ENCODE assay signal across 8 cellular contexts in the genomic region with DNA sequence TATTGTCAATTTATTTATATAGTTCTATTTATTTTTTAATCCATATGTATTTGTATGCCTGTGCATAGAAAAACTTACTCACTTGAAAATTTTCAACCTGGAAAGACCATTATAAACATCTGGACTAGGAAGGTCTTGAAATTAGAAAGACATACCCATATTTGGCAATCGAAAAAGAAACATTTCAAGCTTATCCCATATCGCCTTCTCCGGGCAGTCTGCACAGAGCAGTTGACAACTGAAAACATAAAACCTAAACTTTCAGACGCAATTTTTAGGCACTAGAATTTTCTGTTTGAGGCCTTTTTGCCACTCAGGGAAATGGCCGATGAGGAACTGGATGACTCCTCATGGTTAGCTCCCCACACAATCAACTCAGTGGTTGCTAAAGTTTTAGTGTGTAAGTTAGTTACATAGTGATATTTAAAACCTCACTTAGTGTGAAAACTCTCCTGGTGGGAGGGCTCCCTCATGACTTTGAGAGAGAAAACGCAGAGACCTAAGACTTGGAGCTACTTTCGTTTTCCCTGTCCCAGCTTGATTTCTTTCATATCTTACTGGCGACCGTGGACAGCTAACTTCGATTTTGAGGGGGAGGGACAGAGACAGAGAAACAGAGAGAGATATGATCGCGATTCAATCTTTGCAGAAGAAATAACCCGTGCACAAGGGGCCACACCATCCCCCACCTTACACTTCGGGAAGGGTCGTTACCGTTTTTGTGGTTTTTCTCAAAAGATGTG. TPM values are rescaled to one million over a fixed set of nuclear protein-coding genes. Genes with fewer than 3 reads are reported as not detected.
DNase-seq lines count a peak whose midpoint lies in the region; FAIRE-seq and TF ChIP-seq lines count a peak whose summit lies in the region.

No MANE protein-coding gene starts in this region.

- H3K36me3 ChIP-seq in BJ (ENCODE audit: control insufficient read depth, insufficient read depth, low read length) (no peaks in the 10 kb centered on the region), HUES48 (ENCODE audit: control insufficient read depth, insufficient read depth, low read length) (no peaks in the 10 kb centered on the region), mucosa of stomach (ENCODE audit: control insufficient read depth, insufficient read depth, low read length) (no peaks in the 10 kb centered on the region)

- TF ChIP-seq CTCF in BJ (IDR thresholded peaks at IDR 0.05; ENCODE audit: insufficient read depth, low read depth, low read length), result no peak
- no peak for TF ChIP-seq CTCF in D721Med (IDR thresholded peaks at IDR 0.05; ENCODE audit: insufficient read depth, missing control alignments)

- H3K4me1 ChIP-seq in HUES48 (ENCODE audit: control insufficient read depth, insufficient read depth, low read length), result peaks cover 36% of the 10 kb centered on the region
- peaks cover 17% of the 10 kb centered on the region for H3K4me1 ChIP-seq in mucosa of stomach (ENCODE audit: control insufficient read depth, insufficient read depth, low read length)

- no peak for DNase-seq in BJ (ENCODE audit: low read depth)
- no peak for DNase-seq in activated naive CD8-positive, alpha-beta T cell treated with anti-CD3 and anti-CD28 coated beads for 36 hours
- no peak for DNase-seq in GM19238 (ENCODE audit: insufficient read length, low spot score)
- no peak for DNase-seq in D721Med (ENCODE audit: insufficient read length, low spot score)
- DNase-seq in activated CD4-positive, CD25-positive, alpha-beta regulatory T cell treated with anti-CD3 and anti-CD28 coated beads, Interleukin-2, amount 50 U/mL, for 72 hours, result no peak
- no peak for DNase-seq in activated naive CD4-positive, alpha-beta T cell (lab: John Stamatoyannopoulos, UW)

- H3K36me3 Mint-ChIP-seq in activated naive CD8-positive, alpha-beta T cell treated with anti-CD3 and anti-CD28 coated beads for 36 hours, result peaks cover 4% of the 10 kb centered on the region

- no peak overlapping the region for H3K27ac ChIP-seq in HUES48 (ENCODE audit: low read depth, low read length)

- H3K27me3 ChIP-seq in BJ (ENCODE audit: control insufficient read depth, insufficient read depth, low read length), result peaks cover 28% of the 10 kb centered on the region
- H3K27me3 ChIP-seq in HUES48 (ENCODE audit: control insufficient read depth, insufficient read depth, low read length), result peaks cover 99% of the 10 kb centered on the region
- peaks cover 97% of the 10 kb centered on the region for H3K27me3 ChIP-seq in mucosa of stomach (ENCODE audit: control insufficient read depth, insufficient read depth, low read length)

- H3K4me1 Mint-ChIP-seq in activated naive CD8-positive, alpha-beta T cell treated with anti-CD3 and anti-CD28 coated beads for 36 hours, result peaks cover 26% of the 10 kb centered on the region

- H3K4me3 Mint-ChIP-seq in activated naive CD8-positive, alpha-beta T cell treated with anti-CD3 and anti-CD28 coated beads for 36 hours, result peak overlapping the region; percentile 55

- peak overlapping the region; percentile 52 for H3K4me3 ChIP-seq in BJ (ENCODE audit: low read depth, low read length)
- peak overlapping the region; percentile 55 for H3K4me3 ChIP-seq in HUES48 (ENCODE audit: low read depth, low read length)
- peak overlapping the region; percentile 1 for H3K4me3 ChIP-seq in mucosa of stomach (ENCODE audit: low read length)

- POLR2A ChIA-PET in BJ (lab: Charles Lee), result interaction anchor here (0.6 kb wide), 1 partner anchor 959 kb away, joined by 3 read pairs; no protein-coding TSS in a partner anchor

- no peaks in the 10 kb centered on the region; the same call in 1 of the 2 replicates for H3K9me3 ChIP-seq in HUES48 (ENCODE audit: control insufficient read depth, insufficient read depth, low read length)
- H3K9me3 ChIP-seq in mucosa of stomach (ENCODE audit: control insufficient read depth, low read length), result no peaks in the 10 kb centered on the region

- H3K27me3 Mint-ChIP-seq in activated naive CD8-positive, alpha-beta T cell treated with anti-CD3 and anti-CD28 coated beads for 36 hours, result peaks cover 92% of the 10 kb centered on the region

- H3K9ac ChIP-seq in HUES48 (ENCODE audit: low read depth, low read length) (no peak overlapping the region), mucosa of stomach (ENCODE audit: low read length) (no peak overlapping the region)

- no peak overlapping the region for H3K27ac Mint-ChIP-seq in activated naive CD8-positive, alpha-beta T cell treated with anti-CD3 and anti-CD28 coated beads for 36 hours

- FAIRE-seq in D721Med (lab: Jason Lieb, UNC), result no peak

- H3K9me3 Mint-ChIP-seq in activated naive CD8-positive, alpha-beta T cell treated with anti-CD3 and anti-CD28 coated beads for 36 hours, result peaks cover 3% of the 10 kb centered on the region

- CTCF ChIA-PET in BJ (lab: Yijun Ruan, JAX), result interaction anchor here (0.7 to 4.6 kb wide), 17 partner anchors 9 to 1399 kb away, joined by 3 to 48 read pairs (median 5); a partner anchor contains a TSS

RNA-seq across cellular contexts. Expression of a gene that starts 3.2 kb away (rescaled TPM):
- not detected in 2 replicates for polyA plus RNA-seq in BJ (2011; rRNA removed)
- polyA minus RNA-seq in BJ (2011; rRNA and poly(A)+ RNA removed), result not detected in 2 replicates
- total RNA-seq in activated naive CD8-positive, alpha-beta T cell treated with anti-CD3 and anti-CD28 coated beads for 36 hours, result not detected

RNA-seq across cellular contexts. Expression of a gene that starts 3.9 kb away (rescaled TPM):
- 0.43 and 0.71 TPM in 2 replicates for polyA plus RNA-seq in BJ (2011; rRNA removed)
- 0.26 and 0.62 TPM in 2 replicates for polyA minus RNA-seq in BJ (2011; rRNA and poly(A)+ RNA removed)
- total RNA-seq in activated naive CD8-positive, alpha-beta T cell treated with anti-CD3 and anti-CD28 coated beads for 36 hours, result not detected

RNA-seq across cellular contexts. Expression of a gene that starts 10.7 kb away (rescaled TPM):
- polyA plus RNA-seq in BJ (2011; rRNA removed), result 9.8 and 9.9 TPM in 2 replicates
- polyA minus RNA-seq in BJ (2011; rRNA and poly(A)+ RNA removed), result 2.1 and 3.4 TPM in 2 replicates
- total RNA-seq in activated naive CD8-positive, alpha-beta T cell treated with anti-CD3 and anti-CD28 coated beads for 36 hours, result not detected

RNA-seq across cellular contexts. Expression of a gene that starts 12.7 kb away (rescaled TPM):
- not detected in 2 replicates for polyA plus RNA-seq in BJ (2011; rRNA removed)
- not detected in 2 replicates for polyA minus RNA-seq in BJ (2011; rRNA and poly(A)+ RNA removed)
- not detected for total RNA-seq in activated naive CD8-positive, alpha-beta T cell treated with anti-CD3 and anti-CD28 coated beads for 36 hours

RNA-seq across cellular contexts. Expression of a gene that starts 20.2 kb away (rescaled TPM):
- polyA plus RNA-seq in BJ (2011; rRNA removed), result 11.0 and 12.6 TPM in 2 replicates
- 3.4 and 5.9 TPM in 2 replicates for polyA minus RNA-seq in BJ (2011; rRNA and poly(A)+ RNA removed)
- not detected for total RNA-seq in activated naive CD8-positive, alpha-beta T cell treated with anti-CD3 and anti-CD28 coated beads for 36 hours

Comparison
In these comparisons a context has a peak if more than half of its experiments do, and no peak if none do; other contexts are left out.
1. H3K4me3 ChIP-seq: peak in every context shown above with its lines; median percentile 55 in HUES48; 52 in BJ; 1 in mucosa of stomach.